ENCODE assay signal across 8 cellular contexts in the genomic region with DNA sequence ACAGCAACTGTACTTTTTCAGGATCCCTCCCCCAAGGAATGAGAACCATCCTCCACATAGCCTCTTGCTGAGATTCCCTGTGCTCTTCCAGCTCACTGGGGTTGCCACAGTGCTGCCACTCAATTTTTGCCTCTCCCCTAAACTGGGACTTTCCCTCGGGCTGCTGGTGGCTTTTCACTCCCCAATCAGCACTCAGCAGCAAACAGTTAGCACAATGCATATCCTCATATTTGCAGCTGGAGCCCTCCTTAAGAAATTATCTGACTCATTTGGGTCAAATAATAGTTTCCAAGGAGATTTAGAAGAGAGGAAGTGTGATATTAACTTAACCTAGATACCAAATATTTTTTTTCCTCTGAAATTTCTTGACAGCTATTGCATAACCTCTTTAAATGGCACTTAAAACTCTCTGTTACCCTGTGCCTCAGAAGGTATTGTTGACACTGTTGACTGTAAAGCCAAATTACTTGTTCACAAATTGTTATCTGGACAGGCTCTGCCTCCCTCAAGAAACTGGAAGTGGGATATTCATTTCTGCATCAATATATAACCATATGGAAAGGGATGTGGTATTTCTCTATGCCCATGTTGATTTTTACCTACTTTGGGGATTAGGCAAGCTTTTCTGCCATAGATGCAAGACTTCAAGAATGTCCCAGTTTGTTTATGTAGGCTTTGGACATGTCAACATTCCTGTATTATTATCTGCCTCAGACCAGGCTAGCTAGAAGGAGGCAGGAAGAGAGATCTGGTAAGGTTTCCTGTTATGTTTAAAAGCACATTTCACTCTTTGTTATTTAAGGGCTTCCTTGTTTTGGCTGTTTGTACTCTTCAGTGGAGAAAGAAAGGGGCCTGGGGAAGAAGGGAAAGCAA. TPM values are rescaled to one million over a fixed set of nuclear protein-coding genes. Genes with fewer than 3 reads are reported as not detected.
A peak's percentile ranks its signal among the peaks of the same experiment; 100 is the strongest.
DNase-seq lines count a peak whose midpoint lies in the region; ATAC-seq and TF ChIP-seq lines count a peak whose summit lies in the region.

No MANE protein-coding gene starts in this region.

- peak; percentile 17 for DNase-seq in GM19240 (ENCODE audit: insufficient read length, low spot score)
- no peak for DNase-seq in esophagus muscularis mucosa (ENCODE audit: extremely low spot score)
- DNase-seq in sciatic nerve (ENCODE audit: low spot score) = no peak
- DNase-seq in SHP77 treated with DMSO at 0.1 percent for 48 hours (lab: John Stamatoyannopoulos, UW) = no peak
- no peak for DNase-seq in superior temporal gyrus (ENCODE audit: extremely low spot score)
- no peak for DNase-seq in NK-92 treated with Interleukin-12 subunit alpha and Interleukin-12 subunit beta, amount 100 ng/mL, for 24 hours (lab: John Stamatoyannopoulos, UW)

- no peak overlapping the region for H3K4me3 ChIP-seq in esophagus muscularis mucosa

- no peak for TF ChIP-seq CTCF in esophagus muscularis mucosa (IDR thresholded peaks at IDR 0.05)

- TF ChIP-seq POLR2A in esophagus muscularis mucosa (IDR thresholded peaks at IDR 0.05; ENCODE audit: low read depth) = no peak

- peak overlapping the region; percentile 3 to 50 (median 37) for H3K27ac ChIP-seq in esophagus muscularis mucosa (replicated peaks in 1 of 4)

- intact Hi-C loops in esophagus muscularis mucosa (cut with DNase I) (no loop called here), sciatic nerve (cut with DNase I) (no loop called here)

- H3K36me3 Mint-ChIP-seq in T-helper 1 cell treated with Interleukin-12 subunit alpha and Interleukin-12 subunit beta and Interleukin-4 antibody, amounts not matched to agents 30 μg/mL and 1 μg/mL, for 36 hours (ENCODE audit: low read depth) = peaks cover 11% of the 10 kb centered on the region

- no peaks in the 10 kb centered on the region for H3K9me3 Mint-ChIP-seq in T-helper 1 cell treated with Interleukin-12 subunit alpha and Interleukin-12 subunit beta and Interleukin-4 antibody, amounts not matched to agents 30 μg/mL and 1 μg/mL, for 36 hours

- H3K4me1 ChIP-seq in esophagus muscularis mucosa = peaks cover 29 to 52% (median 50%) of the 10 kb centered on the region in 4 donors

- no peak for TF ChIP-seq EP300 in esophagus muscularis mucosa (IDR thresholded peaks at IDR 0.05)

- ATAC-seq in HG02973 (IDR thresholded peaks at IDR 0.05; ENCODE audit: unreplicated experiment) (peak; percentile 80), sciatic nerve (peak; percentile 66)

- H3K9me3 ChIP-seq in esophagus muscularis mucosa = no peaks in the 10 kb centered on the region

- H3K27ac Mint-ChIP-seq in T-helper 1 cell treated with Interleukin-12 subunit alpha and Interleukin-12 subunit beta and Interleukin-4 antibody, amounts not matched to agents 30 μg/mL and 1 μg/mL, for 36 hours = no peak overlapping the region

- H3K4me1 Mint-ChIP-seq in T-helper 1 cell treated with Interleukin-12 subunit alpha and Interleukin-12 subunit beta and Interleukin-4 antibody, amounts not matched to agents 30 μg/mL and 1 μg/mL, for 36 hours (ENCODE audit: low read depth) = peaks cover 34% of the 10 kb centered on the region

- peaks cover 0 to 12% (median 3%) of the 10 kb centered on the region in 4 donors for H3K36me3 ChIP-seq in esophagus muscularis mucosa

- peak overlapping the region; percentile 5 for H3K4me3 Mint-ChIP-seq in T-helper 1 cell treated with Interleukin-12 subunit alpha and Interleukin-12 subunit beta and Interleukin-4 antibody, amounts not matched to agents 30 μg/mL and 1 μg/mL, for 36 hours

- H3K27me3 Mint-ChIP-seq in T-helper 1 cell treated with Interleukin-12 subunit alpha and Interleukin-12 subunit beta and Interleukin-4 antibody, amounts not matched to agents 30 μg/mL and 1 μg/mL, for 36 hours (ENCODE audit: low read depth) = peaks cover 13% of the 10 kb centered on the region

- 42% methylated on average over 1 of the region's 1 CpG for WGBS in esophagus muscularis mucosa

- no peaks in the 10 kb centered on the region for H3K27me3 ChIP-seq in esophagus muscularis mucosa

RNA-seq across cellular contexts. Expression of a gene that starts 58.0 kb away (rescaled TPM):
- total RNA-seq in esophagus muscularis mucosa (100 to 1,000 TPM in 1 of 4 donors, 10 to 100 TPM in 3; 74.1 to 144 (median 86.9) TPM), sciatic nerve (126 TPM)
